Comparison of ENCODE assay signal across 11 cellular contexts in genomic region chr11:65434667-65435179, GRCh38. TPM values are rescaled to one million over a fixed set of nuclear protein-coding genes. Genes with fewer than 3 reads are reported as not detected.
A peak's percentile ranks its signal among the peaks of the same experiment; 100 is the strongest.
DNase-seq lines count a peak whose midpoint lies in the region; TF ChIP-seq lines count a peak whose summit lies in the region.
"Had no signal": no experiment of that assay in that cellular context is flagged by ENCODE, and none has a peak within 500 bp of the region (broad histone marks: within the 10 kb centered on the region; RNA-seq: fewer than 3 reads in every experiment).

No MANE protein-coding gene starts in this region.

- peaks cover 84% of the 10 kb centered on the region for H3K4me1 Mint-ChIP-seq in activated naive CD4-positive, alpha-beta T cell treated with anti-CD3 and anti-CD28 coated beads, Interleukin-2, amount 10 ng/mL, durations not matched to agents 7 days and 5 days
- H3K4me1 Mint-ChIP-seq in immature natural killer cell: peaks cover 82 to 97% of the 10 kb centered on the region in 2 donors

- intact Hi-C loops in thyroid gland (cut with DNase I) (no loop called here), spleen (cut with DNase I; ENCODE audit: low total_unique reads) (loop anchor here (5.0 kb wide), 1 partner anchor 73 kb away; no protein-coding TSS in a partner anchor)

- H3K4me1 ChIP-seq in adipocyte (ENCODE audit: control insufficient read depth, insufficient read depth, low read length) (peaks cover 33% of the 10 kb centered on the region), thyroid gland (peaks cover 61 to 74% of the 10 kb centered on the region in 2 donors), spleen (peaks cover 43 to 100% (median 95%) of the 10 kb centered on the region in 6 donors)
- H3K4me1 ChIP-seq: neural progenitor cell had no signal

- peaks cover 76% of the 10 kb centered on the region for H3K36me3 Mint-ChIP-seq in activated naive CD4-positive, alpha-beta T cell treated with anti-CD3 and anti-CD28 coated beads, Interleukin-2, amount 10 ng/mL, durations not matched to agents 7 days and 5 days
- peaks cover 8 to 32% (median 22%) of the 10 kb centered on the region in 3 donors for H3K36me3 Mint-ChIP-seq in immature natural killer cell

- no peaks in the 10 kb centered on the region for H3K27me3 Mint-ChIP-seq in activated naive CD4-positive, alpha-beta T cell treated with anti-CD3 and anti-CD28 coated beads, Interleukin-2, amount 10 ng/mL, durations not matched to agents 7 days and 5 days
- peaks cover 0 to 8% (median 0%) of the 10 kb centered on the region in 3 donors for H3K27me3 Mint-ChIP-seq in immature natural killer cell (ENCODE audit: low read depth in 3 of 3)
- H3K27me3 Mint-ChIP-seq: B cell had no signal

- no peak for DNase-seq in activated naive CD4-positive, alpha-beta T cell treated with anti-CD3 and anti-CD28 coated beads, Interleukin-2, amount 10 ng/mL, durations not matched to agents 7 days and 5 days
- no peak for DNase-seq in activated naive CD4-positive, alpha-beta T cell (lab: John Stamatoyannopoulos, UW)
- DNase-seq in adipocyte (ENCODE audit: low read depth): peak; percentile 14
- no peak for DNase-seq in immature natural killer cell
- DNase-seq in thyroid gland: no peak
- DNase-seq in NCI-H345 (lab: John Stamatoyannopoulos, UW): no peak
- no peak for DNase-seq in spleen
- DNase-seq in DMS 273 treated with DMSO at 0.1 percent for 48 hours (lab: John Stamatoyannopoulos, UW): no peak
- DNase-seq: stimulated activated naive CD4-positive, alpha-beta T cell had no signal

- peak overlapping the region; percentile 77 for H3K4me3 ChIP-seq in adipocyte (ENCODE audit: low read length)
- H3K4me3 ChIP-seq in thyroid gland (replicated peaks in 1 of 3): no peak overlapping the region
- peak overlapping the region in 1 of 8 donors; percentile 39 for H3K4me3 ChIP-seq in spleen
- H3K4me3 ChIP-seq: neural progenitor cell had no signal

- peaks cover 65% of the 10 kb centered on the region for H3K36me3 ChIP-seq in adipocyte (ENCODE audit: control insufficient read depth, insufficient read depth, low read length, severe bottlenecking)
- peaks cover 29 to 30% of the 10 kb centered on the region in 2 donors for H3K36me3 ChIP-seq in thyroid gland
- H3K36me3 ChIP-seq in spleen: peaks cover 0 to 96% (median 44%) of the 10 kb centered on the region in 6 donors
- H3K36me3 ChIP-seq: neural progenitor cell had no signal

- H3K9me3 ChIP-seq in adipocyte (ENCODE audit: control insufficient read depth, low read length) (no peaks in the 10 kb centered on the region), thyroid gland (no peaks in the 10 kb centered on the region), spleen (no peaks in the 10 kb centered on the region)

- H3K9me3 Mint-ChIP-seq in activated naive CD4-positive, alpha-beta T cell treated with anti-CD3 and anti-CD28 coated beads, Interleukin-2, amount 10 ng/mL, durations not matched to agents 7 days and 5 days: no peaks in the 10 kb centered on the region
- H3K9me3 Mint-ChIP-seq in immature natural killer cell: no peaks in the 10 kb centered on the region
- H3K9me3 Mint-ChIP-seq: neural progenitor cell had no signal

- no peak for TF ChIP-seq POLR2A in thyroid gland (IDR thresholded peaks at IDR 0.05)
- TF ChIP-seq POLR2A in spleen (IDR thresholded peaks at IDR 0.05): no peak

- CTCF ChIA-PET in activated naive CD4-positive, alpha-beta T cell treated with anti-CD3 and anti-CD28 coated beads, Interleukin-2, amount 10 ng/mL, durations not matched to agents 7 days and 5 days (lab: Charles Lee): no interaction called here

- H3K27ac Mint-ChIP-seq in activated naive CD4-positive, alpha-beta T cell treated with anti-CD3 and anti-CD28 coated beads, Interleukin-2, amount 10 ng/mL, durations not matched to agents 7 days and 5 days: peak overlapping the region; percentile 57
- peak overlapping the region; percentile 44 to 99 (median 82) for H3K27ac Mint-ChIP-seq in immature natural killer cell
- H3K27ac Mint-ChIP-seq: B cell, neural progenitor cell had no signal

- 87 to 91% methylated on average over 4 of the region's 4 CpGs for WGBS in thyroid gland, 2 donors
- 73 to 94% (median 82%) methylated on average over 4 of the region's 4 CpGs for WGBS in spleen, 5 donors

- H3K27me3 ChIP-seq in adipocyte (replicated peaks; ENCODE audit: control insufficient read depth, insufficient read depth, low read length): no peaks in the 10 kb centered on the region
- no peaks in the 10 kb centered on the region for H3K27me3 ChIP-seq in thyroid gland
- H3K27me3 ChIP-seq in spleen (replicated peaks in 1 of 7): no peaks in the 10 kb centered on the region
- H3K27me3 ChIP-seq: neural progenitor cell had no signal

- peak overlapping the region; percentile 82 to 100 (median 85) for H3K27ac ChIP-seq in thyroid gland
- peak overlapping the region in 4 of 8 donors; percentile 97 to 100 (median 98) for H3K27ac ChIP-seq in spleen
- H3K27ac ChIP-seq: neural progenitor cell had no signal

- H3K4me3 Mint-ChIP-seq in activated naive CD4-positive, alpha-beta T cell treated with anti-CD3 and anti-CD28 coated beads, Interleukin-2, amount 10 ng/mL, durations not matched to agents 7 days and 5 days: no peak overlapping the region
- no peak overlapping the region for H3K4me3 Mint-ChIP-seq in immature natural killer cell
- H3K4me3 Mint-ChIP-seq: B cell, neural progenitor cell had no signal

- TF ChIP-seq CTCF in thyroid gland (IDR thresholded peaks at IDR 0.05): peak in 1 of 6 experiments; percentile 8
- no peak for TF ChIP-seq CTCF in spleen (IDR thresholded peaks at IDR 0.05 in 8 of 11, conservative IDR thresholded peaks at IDR 0.05 in 3 of 11)

- H3K9ac ChIP-seq in adipocyte (ENCODE audit: low read length): peak overlapping the region; percentile 84
- H3K9ac ChIP-seq: neural progenitor cell had no signal

RNA-seq across cellular contexts. Expression of gene NEAT1, which starts 12.1 kb away (rescaled TPM):
- 1 to 10 TPM in 2 of 3 donors, under 1 TPM in 1; 0.26 to 5.9 (median 1.4) TPM for polyA plus RNA-seq in immature natural killer cell
- total RNA-seq in thyroid gland: 1,000 to 10,000 TPM in 1 of 4 donors, 100 to 1,000 TPM in 3; 195 to 1,623 (median 652) TPM
- 1,000 to 10,000 TPM in 2 of 7 donors, 100 to 1,000 TPM in 5; 266 to 1,804 (median 799) TPM for total RNA-seq in spleen
- polyA plus RNA-seq in spleen: 1,000 to 10,000 TPM in 2 of 3 donors, 100 to 1,000 TPM in 1; 526 to 1,090 (median 1,018) TPM

RNA-seq across cellular contexts. Expression of gene FRMD8, which starts 48.3 kb away (rescaled TPM):
- polyA plus RNA-seq in immature natural killer cell (10 to 100 TPM; 62.8 to 73.5 (median 63.4) TPM), spleen (10 to 100 TPM; 19.3 to 32.0 (median 23.4) TPM)
- total RNA-seq in thyroid gland (10 to 100 TPM; 22.5 to 44.9 (median 31.0) TPM), spleen (100 to 1,000 TPM in 3 of 7 donors, 10 to 100 TPM in 4; 65.4 to 128 (median 99.5) TPM)

RNA-seq across cellular contexts. Expression of gene SLC25A45, which starts 52.3 kb away (rescaled TPM):
- polyA plus RNA-seq in immature natural killer cell (10 to 100 TPM in 2 of 3 donors, 1 to 10 TPM in 1; 4.5 to 16.0 (median 10.3) TPM), spleen (10 to 100 TPM; 14.1 to 26.2 (median 24.1) TPM)
- total RNA-seq in thyroid gland (10 to 100 TPM; 13.0 to 28.0 (median 20.9) TPM), spleen (10 to 100 TPM; 11.6 to 33.4 (median 25.7) TPM)
